In genomic region chr14:77988966-77989365, GRCh38 we compare ENCODE assay signal across 11 cellular contexts.
A peak's percentile ranks its signal among the peaks of the same experiment; 100 is the strongest.
DNase-seq lines count a peak whose midpoint lies in the region; ATAC-seq and TF ChIP-seq lines count a peak whose summit lies in the region.
"Had no signal": no experiment of that assay in that cellular context is flagged by ENCODE, and none has a peak within 500 bp of the region (broad histone marks: within the 10 kb centered on the region; RNA-seq: fewer than 3 reads in every experiment).

No MANE protein-coding gene starts in this region.

- DNase-seq in EL (peak; percentile 90), astrocyte of the spinal cord (ENCODE audit: low read depth, low spot score) (peak; percentile 94), heart right ventricle (peak; percentile 29 to 49), putamen (ENCODE audit: low spot score) (peak; percentile 95), SIG-M5 (lab: John Stamatoyannopoulos, UW) (no peak), NCI-H446 (lab: John Stamatoyannopoulos, UW) (no peak), GM20000 (ENCODE audit: low spot score) (no peak)
- DNase-seq: activated CD4-positive, alpha-beta T cell treated with anti-CD3 and anti-CD28 coated beads for 48 hours; DMS79 treated with DMSO at 0.1 percent for 48 hours had no signal

- no peaks in the 10 kb centered on the region for H3K27me3 ChIP-seq in heart right ventricle

- no peaks in the 10 kb centered on the region for H3K9me3 ChIP-seq in heart right ventricle
- H3K9me3 ChIP-seq: thoracic aorta had no signal

- H3K4me1 ChIP-seq in heart right ventricle = peaks cover 0 to 20% (median 0%) of the 10 kb centered on the region in 9 donors

- no peak overlapping the region for H3K4me3 ChIP-seq in astrocyte of the spinal cord (ENCODE audit: low read depth, low read length)
- H3K4me3 ChIP-seq in heart right ventricle = no peak overlapping the region
- H3K4me3 ChIP-seq: thoracic aorta had no signal

- peak overlapping the region in 8 of 10 donors; percentile 20 to 78 (median 72) for H3K27ac ChIP-seq in heart right ventricle
- H3K27ac ChIP-seq: thoracic aorta had no signal

- in situ Hi-C loops in astrocyte of the spinal cord (cut with HindIII; ENCODE audit: low sequenced_read_pairs) = no loop called here

- intact Hi-C loops in heart right ventricle (cut with DNase I) = loop anchor here in 2 of 10 donors (10.0 kb wide), 1 partner anchor 124 kb away; no protein-coding TSS in a partner anchor

- no peak for TF ChIP-seq CTCF in astrocyte of the spinal cord (IDR thresholded peaks at IDR 0.05; ENCODE audit: low read depth, low read length)
- TF ChIP-seq CTCF in heart right ventricle (IDR thresholded peaks at IDR 0.05) = no peak
- TF ChIP-seq CTCF in GM20000 (IDR thresholded peaks at IDR 0.05; ENCODE audit: extremely low read depth, missing control alignments) = no peak

- ATAC-seq in heart right ventricle (peak in 7 of 8 donors; percentile 72 to 94 (median 82)), HG02759 (IDR thresholded peaks at IDR 0.05; ENCODE audit: unreplicated experiment) (no peak)

- no peaks in the 10 kb centered on the region for H3K36me3 ChIP-seq in heart right ventricle
- H3K36me3 ChIP-seq: thoracic aorta had no signal

- 78% methylated on average over 2 of the region's 2 CpGs for WGBS in heart right ventricle, 2 donors

Comparison
In these comparisons a context has a peak if more than half of its experiments do, and no peak if none do; other contexts are left out.
1. DNase-seq: peak in EL (single experiment), astrocyte of the spinal cord (single experiment), heart right ventricle (2 of 2) and putamen (single experiment); none in SIG-M5 (single experiment), NCI-H446 (0 of 2) and GM20000 (single experiment).